Comparison of ENCODE assay signal across 17 cellular contexts in genomic region chr15:95996494-95996893, GRCh38.
A peak's percentile ranks its signal among the peaks of the same experiment; 100 is the strongest.
DNase-seq lines count a peak whose midpoint lies in the region; ATAC-seq and TF ChIP-seq lines count a peak whose summit lies in the region.
"Had no signal": no experiment of that assay in that cellular context is flagged by ENCODE, and none has a peak within 500 bp of the region (broad histone marks: within the 10 kb centered on the region; RNA-seq: fewer than 3 reads in every experiment).

No MANE protein-coding gene starts in this region.

- H3K27me3 Mint-ChIP-seq in activated CD4-positive, alpha-beta T cell treated with anti-CD3 and anti-CD28 coated beads for 36 hours: peaks cover 20% of the 10 kb centered on the region
- peaks cover 32% of the 10 kb centered on the region for H3K27me3 Mint-ChIP-seq in T-helper 1 cell treated with Interleukin-12 subunit alpha and Interleukin-12 subunit beta and Interleukin-4 antibody, amounts not matched to agents 30 μg/mL and 1 μg/mL, for 36 hours (ENCODE audit: low read depth)
- H3K27me3 Mint-ChIP-seq in progenitor cell of endocrine pancreas: no peaks in the 10 kb centered on the region

- H3K27ac Mint-ChIP-seq in activated CD4-positive, alpha-beta T cell treated with anti-CD3 and anti-CD28 coated beads for 36 hours: no peak overlapping the region
- H3K27ac Mint-ChIP-seq in T-helper 1 cell treated with Interleukin-12 subunit alpha and Interleukin-12 subunit beta and Interleukin-4 antibody, amounts not matched to agents 30 μg/mL and 1 μg/mL, for 36 hours: no peak overlapping the region
- no peak overlapping the region for H3K27ac Mint-ChIP-seq in progenitor cell of endocrine pancreas
- H3K27ac Mint-ChIP-seq: CD14-positive monocyte, mesothelial cell of epicardium had no signal

- no peaks in the 10 kb centered on the region for H3K36me3 Mint-ChIP-seq in activated CD4-positive, alpha-beta T cell treated with anti-CD3 and anti-CD28 coated beads for 36 hours (ENCODE audit: low read depth)
- no peaks in the 10 kb centered on the region for H3K36me3 Mint-ChIP-seq in T-helper 1 cell treated with Interleukin-12 subunit alpha and Interleukin-12 subunit beta and Interleukin-4 antibody, amounts not matched to agents 30 μg/mL and 1 μg/mL, for 36 hours (ENCODE audit: low read depth)
- no peaks in the 10 kb centered on the region for H3K36me3 Mint-ChIP-seq in progenitor cell of endocrine pancreas (ENCODE audit: insufficient read depth)
- H3K36me3 Mint-ChIP-seq: CD14-positive monocyte, mesothelial cell of epicardium, neural progenitor cell had no signal

- H3K4me1 Mint-ChIP-seq in activated CD4-positive, alpha-beta T cell treated with anti-CD3 and anti-CD28 coated beads for 36 hours: peaks cover 12% of the 10 kb centered on the region
- peaks cover 16% of the 10 kb centered on the region for H3K4me1 Mint-ChIP-seq in T-helper 1 cell treated with Interleukin-12 subunit alpha and Interleukin-12 subunit beta and Interleukin-4 antibody, amounts not matched to agents 30 μg/mL and 1 μg/mL, for 36 hours (ENCODE audit: low read depth)
- peaks cover 4% of the 10 kb centered on the region for H3K4me1 Mint-ChIP-seq in progenitor cell of endocrine pancreas (ENCODE audit: low read depth)
- H3K4me1 Mint-ChIP-seq: CD14-positive monocyte, mesothelial cell of epicardium had no signal

- H3K9me3 Mint-ChIP-seq in activated CD4-positive, alpha-beta T cell treated with anti-CD3 and anti-CD28 coated beads for 36 hours (ENCODE audit: low read depth): peaks cover 2% of the 10 kb centered on the region
- no peaks in the 10 kb centered on the region for H3K9me3 Mint-ChIP-seq in T-helper 1 cell treated with Interleukin-12 subunit alpha and Interleukin-12 subunit beta and Interleukin-4 antibody, amounts not matched to agents 30 μg/mL and 1 μg/mL, for 36 hours
- no peaks in the 10 kb centered on the region for H3K9me3 Mint-ChIP-seq in progenitor cell of endocrine pancreas (ENCODE audit: low read depth)
- H3K9me3 Mint-ChIP-seq: mesothelial cell of epicardium, neural progenitor cell had no signal

- CTCF ChIA-PET in activated CD4-positive, alpha-beta T cell treated with anti-CD3 and anti-CD28 coated beads for 36 hours (lab: Charles Lee): no interaction called here

- H3K4me3 Mint-ChIP-seq in activated CD4-positive, alpha-beta T cell treated with anti-CD3 and anti-CD28 coated beads for 36 hours: no peak overlapping the region
- peak overlapping the region; percentile 23 for H3K4me3 Mint-ChIP-seq in T-helper 1 cell treated with Interleukin-12 subunit alpha and Interleukin-12 subunit beta and Interleukin-4 antibody, amounts not matched to agents 30 μg/mL and 1 μg/mL, for 36 hours
- H3K4me3 Mint-ChIP-seq in progenitor cell of endocrine pancreas (ENCODE audit: low read depth): no peak overlapping the region
- H3K4me3 Mint-ChIP-seq: mesothelial cell of epicardium, neural progenitor cell had no signal

- peak; percentile 17 for DNase-seq in activated CD4-positive, alpha-beta T cell treated with anti-CD3 and anti-CD28 coated beads for 36 hours
- DNase-seq in activated CD4-positive, alpha-beta T cell treated with anti-CD3 and anti-CD28 coated beads, Interleukin-2, amount 50 U/mL, for 48 hours: no peak
- DNase-seq in central memory CD4-positive, alpha-beta T cell: peak; percentile 26
- DNase-seq in omental fat pad (ENCODE audit: low spot score) (no peak), progenitor cell of endocrine pancreas (ENCODE audit: low spot score, unreplicated experiment) (no peak)
- DNase-seq: activated T-cell treated with anti-CD3 and anti-CD28 coated beads for 4 hours, amygdala, left colon, NCI-H187, uterus had no signal

- TF ChIP-seq CTCF in omental fat pad (IDR thresholded peaks at IDR 0.05) (no peak), progenitor cell of endocrine pancreas (IDR thresholded peaks at IDR 0.05; ENCODE audit: unreplicated experiment) (no peak)

- POLR2A ChIA-PET in activated CD4-positive, alpha-beta T cell treated with anti-CD3 and anti-CD28 coated beads for 36 hours (lab: Charles Lee): no interaction called here

- intact Hi-C loops in activated CD4-positive, alpha-beta T cell treated with anti-CD3 and anti-CD28 coated beads for 36 hours (cut with DNase I, micrococcal nuclease): no loop called here

- ATAC-seq in activated CD4-positive, alpha-beta T cell treated with anti-CD3 and anti-CD28 coated beads for 36 hours: no peak
- ATAC-seq in GM18508 (IDR thresholded peaks at IDR 0.05; ENCODE audit: insufficient read depth, unreplicated experiment) (peak; percentile 52), omental fat pad (ENCODE audit: low FRiP score) (no peak), GM18519 (IDR thresholded peaks at IDR 0.05; ENCODE audit: low FRiP score, unreplicated experiment) (no peak)
- ATAC-seq: A549, left colon had no signal

Comparison
In these comparisons a context has a peak if more than half of its experiments do, and no peak if none do; other contexts are left out.
1. DNase-seq: peak in activated CD4-positive, alpha-beta T cell treated with anti-CD3 and anti-CD28 coated beads for 36 hours (single experiment) and central memory CD4-positive, alpha-beta T cell (single experiment); none in activated CD4-positive, alpha-beta T cell treated with anti-CD3 and anti-CD28 coated beads, Interleukin-2, amount 50 U/mL, for 48 hours (0 of 2), omental fat pad (single experiment) and progenitor cell of endocrine pancreas (single experiment).